ENCODE assay signal across 18 cellular contexts in the genomic region with DNA sequence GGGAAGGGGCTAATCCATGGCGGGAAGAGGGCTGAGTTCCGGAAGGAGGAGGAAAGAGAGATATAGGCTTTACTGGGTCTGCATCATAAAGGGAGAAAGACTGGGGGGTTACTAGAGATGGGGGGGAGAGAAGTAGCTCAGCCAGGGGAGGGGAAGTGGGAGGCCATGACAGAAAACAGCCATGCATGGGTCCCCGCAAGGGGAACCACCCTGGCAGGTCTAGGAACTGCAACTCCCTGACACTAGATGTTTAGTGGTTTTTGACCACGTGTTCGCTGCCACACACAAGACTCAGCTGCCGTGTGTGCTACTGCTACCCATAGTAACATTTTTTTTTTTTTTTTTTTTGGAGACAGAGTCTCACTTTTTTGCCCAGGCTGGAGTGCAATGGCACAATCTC.
"Had no signal": no experiment of that assay in that cellular context is flagged by ENCODE, and none has a peak within 500 bp of the region (broad histone marks: within the 10 kb centered on the region; RNA-seq: fewer than 3 reads in every experiment).

No MANE protein-coding gene starts in this region.

- H3K4me1 ChIP-seq: lower lobe of right lung, neural progenitor cell, sigmoid colon, suprapubic skin, upper lobe of left lung had no signal

- H3K27me3 ChIP-seq: dorsolateral prefrontal cortex, neural progenitor cell, ovary, sigmoid colon, suprapubic skin, upper lobe of left lung had no signal

- H3K4me2 ChIP-seq: neural progenitor cell had no signal

- H3K9ac ChIP-seq: neural progenitor cell had no signal

- H2AFZ ChIP-seq: neural progenitor cell had no signal

- H3K27ac ChIP-seq: lower lobe of right lung, neural progenitor cell, ovary, sigmoid colon, suprapubic skin, upper lobe of left lung had no signal

- DNase-seq: activated CD4-positive, alpha-beta memory T cell treated with anti-CD3 and anti-CD28 coated beads for 36 hours; activated CD4-positive, CD25-positive, alpha-beta regulatory T cell treated with anti-CD3 and anti-CD28 coated beads, Interleukin-2, amount 50 U/mL, for 72 hours; activated gamma-delta T cell treated with Interleukin-2 at 50 U/mL for 16 hours; activated T-cell treated with anti-CD3 and anti-CD28 coated beads, Interleukin-2, amount 50 U/mL, for 72 hours; aorta; dorsolateral prefrontal cortex; hypothalamus; lower lobe of right lung; ovary; sigmoid colon; stimulated activated CD4-positive, alpha-beta T cell treated with anti-CD3 and anti-CD28 coated beads, Interleukin-2, amount 100 ng/mL, for 24 hours; stimulated activated naive CD4-positive, alpha-beta T cell; upper lobe of left lung had no signal

- FAIRE-seq: bronchial epithelial cell, endometrium had no signal

- H3K4me3 ChIP-seq: dorsolateral prefrontal cortex, lower lobe of right lung, neural progenitor cell, ovary, sigmoid colon, suprapubic skin, upper lobe of left lung had no signal

- H3K36me3 ChIP-seq: lower lobe of right lung, neural progenitor cell, ovary, sigmoid colon, suprapubic skin, upper lobe of left lung had no signal

- ATAC-seq: esophagus mucosa, lower lobe of right lung had no signal

- H3K9me3 ChIP-seq: lower lobe of right lung, ovary, suprapubic skin had no signal
